Comparison of ENCODE assay signal across 18 cellular contexts in genomic region chr5:147752666-147753290, GRCh38. TPM values are rescaled to one million over a fixed set of nuclear protein-coding genes. Genes with fewer than 3 reads are reported as not detected.
DNase-seq lines count a peak whose midpoint lies in the region; ATAC-seq lines count a peak whose summit lies in the region.
"Had no signal": no experiment of that assay in that cellular context is flagged by ENCODE, and none has a peak within 500 bp of the region (broad histone marks: within the 10 kb centered on the region; RNA-seq: fewer than 3 reads in every experiment).

No MANE protein-coding gene starts in this region.

- H3K23ac ChIP-seq in neuronal stem cell (ENCODE audit: low read depth, low read length, poor library complexity) = no peak overlapping the region

- WGBS in neuronal stem cell (ENCODE audit: extremely low coverage in 2 of 2, insufficient read length in 2 of 2, insufficient replicate concordance in 1 of 2), 2 donors = no CpG with 5 or more reads among the region's 3 CpGs

- DNase-seq in H4 (ENCODE audit: low spot score) (peak; percentile 74), NOMO-1 treated with dmso at 0.1 percent for 144 hours (lab: John Stamatoyannopoulos, UW; ENCODE audit: unreplicated experiment) (peak; percentile 44), cerebellar nuclear complex (lab: John Stamatoyannopoulos, UW) (peak; percentile 44 to 82), neuronal stem cell (ENCODE audit: low spot score) (no peak)
- DNase-seq: BE2C; CD8-positive, alpha-beta T cell; GM23248; HFFc6; MG63; NCI-H2029; RPMI8226 had no signal

- no peaks in the 10 kb centered on the region for H3K36me3 ChIP-seq in neuronal stem cell (replicated peaks in 1 of 2; ENCODE audit: control insufficient read depth in 2 of 2, insufficient read depth in 2 of 2, low read length in 2 of 2)
- H3K36me3 ChIP-seq: BE2C, MG63, SJSA1 had no signal

- no peak overlapping the region for H2BK120ac ChIP-seq in neuronal stem cell (ENCODE audit: low read depth, low read length)

- no peak overlapping the region for H3K4ac ChIP-seq in neuronal stem cell (ENCODE audit: low read length)

- H3K27ac ChIP-seq in neuronal stem cell (replicated peaks; ENCODE audit: low read length) = peak overlapping the region; percentile 38
- H3K27ac ChIP-seq: GM23248, KMS-11, SJSA1 had no signal

- H3K4me2 ChIP-seq in neuronal stem cell (ENCODE audit: insufficient read depth, low read length, poor library complexity, severe bottlenecking) = no peak overlapping the region
- H3K4me2 ChIP-seq: KMS-11 had no signal

- no peak overlapping the region for H2BK15ac ChIP-seq in neuronal stem cell (ENCODE audit: low read length)

- H3K14ac ChIP-seq in neuronal stem cell (ENCODE audit: low read length) = no peak overlapping the region

- no peak overlapping the region for H2AFZ ChIP-seq in neuronal stem cell (ENCODE audit: low read length)
- H2AFZ ChIP-seq: GM23248 had no signal

- peaks cover 9 to 17% of the 10 kb centered on the region in 2 donors for H3K4me1 ChIP-seq in neuronal stem cell (ENCODE audit: control insufficient read depth in 2 of 2, insufficient read depth in 1 of 2, low read depth in 1 of 2, low read length in 2 of 2)
- H3K4me1 ChIP-seq: SJSA1 had no signal

- H3K9ac ChIP-seq in neuronal stem cell (ENCODE audit: low read depth, low read length, poor library complexity) = no peak overlapping the region
- H3K9ac ChIP-seq: GM23248, KMS-11 had no signal

- no peak overlapping the region for H2BK5ac ChIP-seq in neuronal stem cell (ENCODE audit: low read length)

- no peaks in the 10 kb centered on the region for H3K27me3 ChIP-seq in neuronal stem cell (ENCODE audit: control insufficient read depth in 3 of 3, insufficient read depth in 3 of 3, low read depth in 1 of 3, low read length in 3 of 3)
- H3K27me3 ChIP-seq: BE2C, SJSA1 had no signal

- no peaks in the 10 kb centered on the region for H3K9me3 ChIP-seq in neuronal stem cell (replicated peaks in 1 of 2; ENCODE audit: control insufficient read depth in 2 of 2, insufficient read depth in 1 of 2, low read depth in 1 of 2, low read length in 2 of 2)
- H3K9me3 ChIP-seq: BE2C, MG63, SJSA1 had no signal

- no peak overlapping the region for H2BK12ac ChIP-seq in neuronal stem cell (ENCODE audit: low read length)

- H4K91ac ChIP-seq in neuronal stem cell (ENCODE audit: low read depth, low read length, poor library complexity) = no peak overlapping the region

- H3K18ac ChIP-seq in neuronal stem cell (ENCODE audit: low read length) = no peak overlapping the region

- no peak overlapping the region for H2AK5ac ChIP-seq in neuronal stem cell (ENCODE audit: low read depth, low read length)

- H4K8ac ChIP-seq in neuronal stem cell (ENCODE audit: low read depth, low read length) = no peak overlapping the region

- H3K79me1 ChIP-seq in neuronal stem cell (ENCODE audit: low read depth, low read length) = no peaks in the 10 kb centered on the region

- ATAC-seq in GM21367 (IDR thresholded peaks at IDR 0.05; ENCODE audit: unreplicated experiment) (no peak), HG03039 (IDR thresholded peaks at IDR 0.05; ENCODE audit: unreplicated experiment) (no peak), HG03571 (IDR thresholded peaks at IDR 0.05; ENCODE audit: unreplicated experiment) (no peak), GM19397 (IDR thresholded peaks at IDR 0.05; ENCODE audit: unreplicated experiment) (no peak)
- ATAC-seq: CD8-positive, alpha-beta T cell; HepG2 had no signal

- no peak overlapping the region for H3K4me3 ChIP-seq in neuronal stem cell (ENCODE audit: low read length in 2 of 2)
- H3K4me3 ChIP-seq: GM23248, MG63, SJSA1 had no signal

RNA-seq across cellular contexts. Expression of gene JAKMIP2, which starts 29.8 kb away (rescaled TPM):
- 8.4 and 11.7 TPM in 2 replicates for total RNA-seq in H4 (2014; rRNA removed; shearing (Covaris generic))
- 32.6 TPM for polyA plus RNA-seq in neuronal stem cell (2013, experiment 1 of 2)
- 33.8 TPM for polyA plus RNA-seq in neuronal stem cell (2013, experiment 2 of 2)
- total RNA-seq: GM23248, HFFc6 had no signal
